Comparison of ENCODE assay signal across 8 cellular contexts in the genomic region with DNA sequence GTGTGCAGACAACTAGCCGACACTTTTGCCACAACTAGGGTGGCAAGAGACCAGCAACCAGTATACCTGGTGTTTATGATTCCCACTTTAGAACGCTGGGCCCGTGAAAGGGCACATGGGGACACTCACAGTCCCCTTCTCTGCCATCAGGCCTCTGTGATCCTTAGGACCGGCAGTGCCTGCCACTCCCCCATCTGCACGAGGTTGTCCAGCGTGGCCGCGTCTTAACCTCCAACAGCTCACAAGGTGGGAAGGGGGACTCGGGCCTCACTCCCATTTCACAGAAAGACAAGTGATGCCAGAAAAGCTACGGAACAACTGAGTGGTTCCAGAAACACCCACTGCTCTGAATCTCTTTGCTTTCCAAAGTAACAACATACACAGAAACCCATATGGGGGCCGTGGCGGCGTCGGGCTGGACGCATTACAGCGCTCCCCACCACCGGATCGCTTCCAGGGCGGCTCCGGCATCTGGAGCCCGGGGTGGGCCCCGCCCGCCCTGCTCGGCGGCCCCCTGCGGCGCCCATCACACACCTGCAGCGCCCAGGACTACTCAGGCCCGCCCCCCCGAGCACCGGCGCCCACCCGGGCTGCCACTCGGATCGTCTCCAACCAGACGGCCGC. TPM values are rescaled to one million over a fixed set of nuclear protein-coding genes. Genes with fewer than 3 reads are reported as not detected.
A peak's percentile ranks its signal among the peaks of the same experiment; 100 is the strongest.
DNase-seq lines count a peak whose midpoint lies in the region; ATAC-seq and TF ChIP-seq lines count a peak whose summit lies in the region.

No MANE protein-coding gene starts in this region.

- H3K27ac Mint-ChIP-seq in stimulated activated effector memory CD8-positive, alpha-beta T cell treated with anti-CD3 and anti-CD28 coated beads, Interleukin-12 subunit alpha, Interleukin-12 subunit beta, amount 100 ng/mL, for 72 hours: peak overlapping the region; percentile 91

- H3K9ac ChIP-seq in SK-N-SH: peak overlapping the region; percentile 96

- DNase-seq in AG10803 (ENCODE audit: low read depth) (no peak), SK-N-SH (peak; percentile 51), right cardiac atrium (no peak), NCI-H1436 treated with DMSO at 0.1 percent for 48 hours (lab: John Stamatoyannopoulos, UW) (no peak)
- no peak for DNase-seq in stimulated activated effector memory CD8-positive, alpha-beta T cell treated with anti-CD3 and anti-CD28 coated beads, Interleukin-12 subunit alpha, Interleukin-12 subunit beta, amount 100 ng/mL, for 72 hours (ENCODE audit: low spot score in 2 of 2)
- DNase-seq in stimulated activated naive CD4-positive, alpha-beta T cell (lab: John Stamatoyannopoulos, UW): no peak

- 15% methylated on average over 12 of the region's 37 CpGs for WGBS in SK-N-SH (ENCODE audit: low lambda C conversion rate)
- WGBS in right cardiac atrium: 11% methylated on average over 37 of the region's 37 CpGs

- CTCF ChIA-PET in SK-N-SH (lab: Yijun Ruan, JAX): interaction anchor here (0.7 to 1.3 kb wide), 2 partner anchors 17 to 1475 kb away, joined by 3 read pairs; no protein-coding TSS in a partner anchor

- no peaks in the 10 kb centered on the region for H3K9me2 ChIP-seq in SK-N-SH

- H3F3A ChIP-seq in SK-N-SH (replicated peaks; ENCODE audit: insufficient read depth): no peaks in the 10 kb centered on the region

- peaks cover 28 to 52% of the 10 kb centered on the region in 2 experiments for H3K36me3 ChIP-seq in SK-N-SH (replicated peaks in 1 of 2; ENCODE audit: control insufficient read depth in 1 of 2, insufficient read depth in 2 of 2, low read length in 1 of 2)

- H2AFZ ChIP-seq in SK-N-SH (ENCODE audit: low read depth): no peak overlapping the region

- POLR2A ChIA-PET in SK-N-SH (lab: Yijun Ruan, JAX): interaction anchor here (0.6 kb wide), 1 partner anchor 25 kb away, joined by 3 read pairs; no protein-coding TSS in a partner anchor

- TF ChIP-seq EP300 in SK-N-SH (IDR thresholded peaks at IDR 0.05; ENCODE audit: borderline replicate concordance in 1 of 2, low read depth in 1 of 2, low read length in 1 of 2): no peak

- intact Hi-C loops in right cardiac atrium (cut with DNase I): loop anchor here in 1 of 4 donors (5.0 kb wide), 1 partner anchor 42 kb away; no protein-coding TSS in a partner anchor

- H4K20me1 ChIP-seq in SK-N-SH (ENCODE audit: insufficient read depth): peaks cover 13% of the 10 kb centered on the region

- peaks cover 34% of the 10 kb centered on the region for H3K4me1 Mint-ChIP-seq in stimulated activated effector memory CD8-positive, alpha-beta T cell treated with anti-CD3 and anti-CD28 coated beads, Interleukin-12 subunit alpha, Interleukin-12 subunit beta, amount 100 ng/mL, for 72 hours

- H3K4me3 ChIP-seq in AG10803 (ENCODE audit: low read length) (peak overlapping the region; percentile 80), SK-N-SH (ENCODE audit: low read depth in 2 of 2, low read length in 1 of 2) (peak overlapping the region; percentile 85 to 99), right cardiac atrium (ENCODE audit: low read length) (peak overlapping the region; percentile 94)

- H3K27me3 ChIP-seq in SK-N-SH (ENCODE audit: insufficient read depth): no peaks in the 10 kb centered on the region
- H3K27me3 ChIP-seq in right cardiac atrium (ENCODE audit: control insufficient read depth, insufficient read depth): no peaks in the 10 kb centered on the region

- H3K9me3 ChIP-seq in SK-N-SH (no peaks in the 10 kb centered on the region), right cardiac atrium (ENCODE audit: control insufficient read depth, low read length) (no peaks in the 10 kb centered on the region)

- peak overlapping the region; percentile 83 to 87; a peak in 2 of 4 replicates for H3K27ac ChIP-seq in SK-N-SH (ENCODE audit: low read depth in 2 of 2, low read length in 1 of 2)
- H3K27ac ChIP-seq in right cardiac atrium (ENCODE audit: low read length): no peak overlapping the region

- TF ChIP-seq CTCF in AG10803 (conservative IDR thresholded peaks at IDR 0.05; ENCODE audit: low read length) (no peak), SK-N-SH (IDR thresholded peaks at IDR 0.05) (no peak)

- no peaks in the 10 kb centered on the region for H3K9me3 Mint-ChIP-seq in stimulated activated effector memory CD8-positive, alpha-beta T cell treated with anti-CD3 and anti-CD28 coated beads, Interleukin-12 subunit alpha, Interleukin-12 subunit beta, amount 100 ng/mL, for 72 hours

- H3K4me3 Mint-ChIP-seq in stimulated activated effector memory CD8-positive, alpha-beta T cell treated with anti-CD3 and anti-CD28 coated beads, Interleukin-12 subunit alpha, Interleukin-12 subunit beta, amount 100 ng/mL, for 72 hours: peak overlapping the region; percentile 85

- H3K4me2 ChIP-seq in SK-N-SH: peak overlapping the region; percentile 95

- H3K4me1 ChIP-seq in SK-N-SH (ENCODE audit: control insufficient read depth in 1 of 2, insufficient read depth in 2 of 2, low read depth in 1 of 2, low read length in 1 of 2): peaks cover 8 to 46% of the 10 kb centered on the region in 2 experiments; a peak in 3 of 4 replicates
- H3K4me1 ChIP-seq in right cardiac atrium (ENCODE audit: control insufficient read depth, insufficient read depth, low read length): peaks cover 13% of the 10 kb centered on the region

- H3K79me2 ChIP-seq in SK-N-SH (ENCODE audit: insufficient read depth): peaks cover 82% of the 10 kb centered on the region

- ATAC-seq in GM21515 (IDR thresholded peaks at IDR 0.05; ENCODE audit: unreplicated experiment) (peak; percentile 30), right cardiac atrium (no peak), GM21723 (IDR thresholded peaks at IDR 0.05; ENCODE audit: unreplicated experiment) (no peak)
- ATAC-seq in stimulated activated effector memory CD8-positive, alpha-beta T cell treated with anti-CD3 and anti-CD28 coated beads, Interleukin-12 subunit alpha, Interleukin-12 subunit beta, amount 100 ng/mL, for 72 hours: no peak

- no peak for TF ChIP-seq RAD21 in SK-N-SH (IDR thresholded peaks at IDR 0.05; ENCODE audit: low read length)

- peaks cover under 1% of the 10 kb centered on the region for H3K36me3 Mint-ChIP-seq in stimulated activated effector memory CD8-positive, alpha-beta T cell treated with anti-CD3 and anti-CD28 coated beads, Interleukin-12 subunit alpha, Interleukin-12 subunit beta, amount 100 ng/mL, for 72 hours

TF ChIP-seq in SK-N-SH, 30 proteins besides CTCF, POLR2A, EP300 and RAD21:
- TF ChIP-seq NFIC (IDR thresholded peaks at IDR 0.05; ENCODE audit: borderline replicate concordance) (no peak), SMC3 (IDR thresholded peaks at IDR 0.05; ENCODE audit: low read depth, low read length) (no peak), YY1 (IDR thresholded peaks at IDR 0.05; ENCODE audit: low read depth) (no peak), MXI1 (IDR thresholded peaks at IDR 0.05; ENCODE audit: low read depth, low read length) (0 out of 2 replicates have a peak, but pooled peaks have one; percentile 15)

RNA-seq across cellular contexts. Expression of a gene that starts 1.0 kb away (rescaled TPM):
- 23.2 and 27.5 TPM in 2 replicates for polyA plus RNA-seq in SK-N-SH (2012; rRNA removed)
- 14.0 and 21.1 TPM in 2 replicates for polyA plus RNA-seq in SK-N-SH (2012; cell fraction: cytosol; rRNA removed)
- 36.3 and 56.5 TPM in 2 replicates for polyA plus RNA-seq in SK-N-SH (2012; cell fraction: nucleus; rRNA removed)
- 10 to 100 TPM; 16.9 to 19.5 (median 17.4) TPM for total RNA-seq in right cardiac atrium
- 7.9 TPM for polyA plus RNA-seq in right cardiac atrium
